Comparison of ENCODE assay signal across 19 cellular contexts in the genomic region with DNA sequence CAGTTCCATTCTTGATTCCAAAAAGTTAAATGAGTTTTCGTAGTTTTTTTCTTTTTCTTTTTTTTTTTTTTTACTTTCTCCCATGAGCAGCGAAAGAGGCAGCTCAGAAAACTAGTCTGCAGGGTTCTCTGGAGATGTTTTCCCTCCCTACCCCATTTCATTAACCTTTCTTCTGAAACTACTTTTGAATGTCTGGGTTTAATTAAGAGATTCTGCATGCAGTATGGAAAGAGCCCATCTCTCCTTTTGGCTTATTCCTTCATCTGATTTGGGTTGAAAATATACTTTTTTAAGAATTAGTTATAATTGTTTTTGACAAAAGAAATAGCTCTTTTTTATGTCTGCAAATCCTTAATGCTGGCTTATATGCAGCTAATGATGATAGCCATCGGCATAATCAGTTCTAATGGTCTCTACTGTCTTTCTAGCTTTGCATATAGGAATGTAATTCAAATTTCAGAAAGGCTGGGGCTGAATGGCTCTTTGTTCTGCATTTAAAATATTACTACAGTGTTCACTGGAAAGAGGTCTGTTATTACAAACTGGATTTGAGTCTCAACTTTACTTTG.
DNase-seq lines count a peak whose midpoint lies in the region; ATAC-seq and TF ChIP-seq lines count a peak whose summit lies in the region.
"Had no signal": no experiment of that assay in that cellular context is flagged by ENCODE, and none has a peak within 500 bp of the region (broad histone marks: within the 10 kb centered on the region; RNA-seq: fewer than 3 reads in every experiment).

No MANE protein-coding gene starts in this region.

- H3K4me1 ChIP-seq in esophagus muscularis mucosa (no peaks in the 10 kb centered on the region), transverse colon (no peaks in the 10 kb centered on the region)
- H3K4me1 ChIP-seq: BLaER1, Caco-2, HAP-1 had no signal

- H3K4me3 ChIP-seq in esophagus muscularis mucosa: no peak overlapping the region
- H3K4me3 ChIP-seq in transverse colon: no peak overlapping the region
- H3K4me3 ChIP-seq: BLaER1, HAP-1 had no signal

- intact Hi-C loops in esophagus muscularis mucosa (cut with DNase I): no loop called here
- intact Hi-C loops in transverse colon (cut with DNase I; ENCODE audit: low total_unique reads): no loop called here

- no peak for ATAC-seq in GM21723 (IDR thresholded peaks at IDR 0.05; ENCODE audit: unreplicated experiment)
- ATAC-seq: CD8-positive, alpha-beta T cell had no signal

- H3K36me3 ChIP-seq in esophagus muscularis mucosa (no peaks in the 10 kb centered on the region), transverse colon (no peaks in the 10 kb centered on the region)
- H3K36me3 ChIP-seq: BLaER1, HAP-1 had no signal

- in situ Hi-C loops in transverse colon (cut with MboI; ENCODE audit: low pct_ligation_motif_present in 1 of 4, low pct_unique_long_range_greater_than_20kb in 1 of 4, low sequenced_read_pairs in 3 of 4): no loop called here

- TF ChIP-seq EP300 in esophagus muscularis mucosa (IDR thresholded peaks at IDR 0.05): no peak
- TF ChIP-seq EP300 in transverse colon (IDR thresholded peaks at IDR 0.05; ENCODE audit: low read depth): no peak

- DNase-seq in NCI-H1048 (lab: John Stamatoyannopoulos, UW) (peak; percentile 68), SK-N-DZ (ENCODE audit: low spot score) (peak; percentile 52), esophagus muscularis mucosa (ENCODE audit: extremely low spot score) (peak; percentile 7), HuH-7.5 (ENCODE audit: low spot score) (no peak), transverse colon (no peak)
- DNase-seq: Caco-2; CD4-positive, CD25-positive, alpha-beta regulatory T cell; CD8-positive, alpha-beta T cell; DMS 273 treated with DMSO at 0.1 percent for 48 hours; DMS79; EL; GDM1; GOT3; HFFc6 had no signal

- TF ChIP-seq CTCF in esophagus muscularis mucosa (IDR thresholded peaks at IDR 0.05): no peak
- TF ChIP-seq CTCF in transverse colon (IDR thresholded peaks at IDR 0.05): no peak

- no peak overlapping the region for H3K27ac ChIP-seq in esophagus muscularis mucosa (replicated peaks in 1 of 4)
- H3K27ac ChIP-seq in transverse colon: no peak overlapping the region
- H3K27ac ChIP-seq: 22Rv1, BLaER1, C4-2B had no signal

- WGBS in esophagus muscularis mucosa: 82% methylated on average over 3 of the region's 3 CpGs
- 69 to 78% methylated on average over 3 of the region's 3 CpGs for WGBS in transverse colon (ENCODE audit: low coverage in 1 of 2), 2 donors

- TF ChIP-seq POLR2A in esophagus muscularis mucosa (IDR thresholded peaks at IDR 0.05; ENCODE audit: low read depth) (no peak), transverse colon (IDR thresholded peaks at IDR 0.05) (no peak)

- H3K27me3 ChIP-seq in esophagus muscularis mucosa (no peaks in the 10 kb centered on the region), transverse colon (no peaks in the 10 kb centered on the region)
- H3K27me3 ChIP-seq: BLaER1 had no signal

- H3K9me3 ChIP-seq in esophagus muscularis mucosa (no peaks in the 10 kb centered on the region), transverse colon (no peaks in the 10 kb centered on the region)
- H3K9me3 ChIP-seq: BLaER1, Caco-2, HAP-1 had no signal

Comparison
In these comparisons a context has a peak if more than half of its experiments do, and no peak if none do; other contexts are left out.
1. DNase-seq: peak in NCI-H1048 (single experiment), SK-N-DZ (single experiment) and esophagus muscularis mucosa (single experiment); none in HuH-7.5 (single experiment) and transverse colon (single experiment).